ENCODE assay signal across 8 cellular contexts in the genomic region with DNA sequence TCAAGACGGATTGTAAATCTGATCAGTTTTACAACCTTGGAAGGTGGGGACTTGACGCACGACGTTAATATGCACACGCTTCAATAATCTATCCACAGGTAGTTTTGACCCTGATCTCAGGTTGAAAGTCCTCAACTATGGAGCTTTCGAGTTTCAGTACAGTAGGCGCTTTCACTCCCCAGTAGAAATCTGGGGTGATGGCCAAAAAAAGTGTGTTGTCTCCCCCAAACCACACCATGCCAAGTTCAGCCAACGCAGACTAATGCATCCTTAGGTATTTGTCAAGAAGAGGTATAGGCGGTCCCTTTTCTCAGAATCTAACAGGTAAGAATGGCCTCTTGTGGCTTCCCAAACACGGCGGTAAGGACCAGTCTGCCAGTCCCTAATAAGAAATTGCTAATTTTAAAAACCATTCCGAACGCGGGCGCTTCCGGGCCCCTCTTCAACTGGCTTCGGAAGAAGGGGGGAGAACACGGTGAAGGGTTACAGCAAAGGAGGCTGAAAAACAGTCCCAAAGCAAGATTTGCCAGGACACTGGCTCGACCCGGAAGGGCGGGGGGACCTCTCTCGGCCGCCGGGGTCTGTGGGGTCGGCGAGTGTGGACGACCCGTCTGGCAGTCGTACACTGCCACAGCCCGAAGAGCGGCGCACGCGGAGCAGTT. TPM values are rescaled to one million over a fixed set of nuclear protein-coding genes. Genes with fewer than 3 reads are reported as not detected.
DNase-seq lines count a peak whose midpoint lies in the region; ATAC-seq and TF ChIP-seq lines count a peak whose summit lies in the region.

No MANE protein-coding gene starts in this region.

- H3K4me3 ChIP-seq in rectal smooth muscle tissue (ENCODE audit: low read length): peak overlapping the region; percentile 99

- peaks cover 45% of the 10 kb centered on the region for H3K4me1 Mint-ChIP-seq in activated B cell treated with CpG ODN at 0.5 μM for 24 hours

- TF ChIP-seq CTCF in GM10266 (IDR thresholded peaks at IDR 0.05; ENCODE audit: control insufficient read depth, insufficient read depth, low read depth, missing control alignments) (no peak), activated B cell treated with CpG ODN at 0.5 μM for 24 hours (IDR thresholded peaks at IDR 0.05) (no peak)

- POLR2A ChIA-PET in activated B cell treated with CpG ODN at 0.5 μM for 24 hours (lab: Charles Lee): interaction anchor here (0.6 to 2.7 kb wide), 11 partner anchors 26 to 842 kb away, joined by 3 to 18 read pairs (median 6); a partner anchor contains a TSS

- H3K9me3 Mint-ChIP-seq in activated B cell treated with CpG ODN at 0.5 μM for 24 hours: no peaks in the 10 kb centered on the region

- H3K4me1 ChIP-seq in rectal smooth muscle tissue (ENCODE audit: control insufficient read depth, insufficient read depth, low read length): peaks cover 5% of the 10 kb centered on the region

- peak; percentile 1 for ATAC-seq in HG02885 (IDR thresholded peaks at IDR 0.05; ENCODE audit: poor library complexity, unreplicated experiment)
- no peak for ATAC-seq in activated B cell treated with CpG ODN at 0.5 μM for 24 hours (ENCODE audit: low read depth)
- no peak for ATAC-seq in GM18519 (IDR thresholded peaks at IDR 0.05; ENCODE audit: low FRiP score, unreplicated experiment)
- ATAC-seq in HG03196 (IDR thresholded peaks at IDR 0.05; ENCODE audit: unreplicated experiment): no peak

- H3K27ac ChIP-seq in rectal smooth muscle tissue (ENCODE audit: low read depth, low read length): peak overlapping the region; percentile 89

- peak overlapping the region; percentile 96 for H3K4me3 Mint-ChIP-seq in activated B cell treated with CpG ODN at 0.5 μM for 24 hours

- intact Hi-C loops in activated B cell treated with CpG ODN at 0.5 μM for 24 hours (cut with micrococcal nuclease): loop anchor here (1.0 to 5.0 kb wide), 13 partner anchors 95 to 1348 kb away; a partner anchor contains a TSS

- no peaks in the 10 kb centered on the region for H3K36me3 ChIP-seq in rectal smooth muscle tissue (ENCODE audit: control insufficient read depth, insufficient read depth, low read length)

- peaks cover 18% of the 10 kb centered on the region for H3K36me3 Mint-ChIP-seq in activated B cell treated with CpG ODN at 0.5 μM for 24 hours (ENCODE audit: low read depth)

- DNase-seq in GM10266 (ENCODE audit: extremely low spot score): peak; percentile 12
- DNase-seq in activated B cell treated with CpG ODN at 0.5 μM for 24 hours: no peak
- peak; percentile 26 for DNase-seq in germinal center (ENCODE audit: low spot score)
- DNase-seq in NCI-H1694 treated with DMSO at 0.1 percent for 48 hours (lab: John Stamatoyannopoulos, UW): no peak

- H3K27me3 Mint-ChIP-seq in activated B cell treated with CpG ODN at 0.5 μM for 24 hours: no peaks in the 10 kb centered on the region

- H3K27me3 ChIP-seq in rectal smooth muscle tissue (ENCODE audit: control insufficient read depth, insufficient read depth, low read length): no peaks in the 10 kb centered on the region

- CTCF ChIA-PET in activated B cell treated with CpG ODN at 0.5 μM for 24 hours (lab: Charles Lee): interaction anchor here (1.2 to 2.5 kb wide), 4 partner anchors 112 to 510 kb away, joined by 3 to 11 read pairs (median 4); no protein-coding TSS in a partner anchor

- H3K27ac Mint-ChIP-seq in activated B cell treated with CpG ODN at 0.5 μM for 24 hours: peak overlapping the region; percentile 53

- H3K9ac ChIP-seq in rectal smooth muscle tissue (ENCODE audit: low read length): peak overlapping the region; percentile 42

RNA-seq across cellular contexts. Expression of a gene that starts 0.7 kb away (rescaled TPM):
- 12.6 and 13.9 TPM in 2 replicates for total RNA-seq in activated B cell treated with CpG ODN at 0.5 μM for 24 hours

RNA-seq across cellular contexts. Expression of a gene that starts 0.8 kb away (rescaled TPM):
- total RNA-seq in activated B cell treated with CpG ODN at 0.5 μM for 24 hours: 45.5 and 48.5 TPM in 2 replicates

Comparison
In these comparisons a context has a peak if more than half of its experiments do, and no peak if none do; other contexts are left out.
1. DNase-seq: peak in GM10266 (single experiment) and germinal center (single experiment); none in activated B cell treated with CpG ODN at 0.5 μM for 24 hours (single experiment) and NCI-H1694 treated with DMSO at 0.1 percent for 48 hours (single experiment).